Comparison of ENCODE assay signal across 1 cellular context in genomic region chr16:70738083-70738977, GRCh38.
TF ChIP-seq lines count a peak whose summit lies in the region.

No MANE protein-coding gene starts in this region.

TF ChIP-seq in SK-N-SH, 30 proteins besides CTCF, POLR2A, EP300 and RAD21 (continued from another document):
- TF ChIP-seq PBX3 (IDR thresholded peaks at IDR 0.05), result no peak
- no peak for TF ChIP-seq YY1 (IDR thresholded peaks at IDR 0.05; ENCODE audit: low read depth)
- TF ChIP-seq SMC3 (IDR thresholded peaks at IDR 0.05; ENCODE audit: low read depth, low read length), result peak; percentile 70
